In the genomic region with DNA sequence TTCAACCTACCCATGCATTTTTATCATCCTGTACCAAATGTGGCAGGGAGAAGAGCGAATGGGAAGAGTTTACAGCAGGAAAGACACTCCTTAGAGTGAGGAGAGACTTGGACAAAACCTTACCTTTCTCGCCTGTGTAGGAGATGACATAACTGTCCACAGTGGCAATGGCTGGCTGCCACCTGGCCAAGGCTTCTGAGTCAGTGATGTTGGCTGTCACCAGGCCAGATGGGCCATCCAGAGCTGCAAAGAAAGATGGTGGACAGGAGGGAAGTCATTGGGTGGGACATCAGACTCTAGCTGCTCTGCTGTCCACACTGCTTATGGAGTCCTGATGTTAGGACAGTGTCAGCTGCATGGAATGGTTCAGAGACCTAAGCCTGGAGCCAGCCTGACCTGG, we compare ENCODE assay signal across 16 cellular contexts.
DNase-seq lines count a peak whose midpoint lies in the region; ATAC-seq and TF ChIP-seq lines count a peak whose summit lies in the region.
"Had no signal": no experiment of that assay in that cellular context is flagged by ENCODE, and none has a peak within 500 bp of the region (broad histone marks: within the 10 kb centered on the region; RNA-seq: fewer than 3 reads in every experiment).

No MANE protein-coding gene starts in this region.

- 82% methylated on average over 2 of the region's 2 CpGs for WGBS in esophagus muscularis mucosa
- no CpG with 5 or more reads among the region's 2 CpGs for WGBS in trophoblast cell (ENCODE audit: extremely low coverage, insufficient coverage, insufficient read length)

- peak overlapping the region; percentile 71 for H3K23ac ChIP-seq in trophoblast cell (ENCODE audit: low read length)

- no peak overlapping the region for H4K12ac ChIP-seq in trophoblast cell (ENCODE audit: low read depth, low read length)

- no peaks in the 10 kb centered on the region for H3K9me3 ChIP-seq in esophagus muscularis mucosa
- peaks cover 2% of the 10 kb centered on the region for H3K9me3 ChIP-seq in trophoblast cell (ENCODE audit: insufficient read depth, low read depth, low read length)
- no peaks in the 10 kb centered on the region for H3K9me3 ChIP-seq in gastrocnemius medialis

- no peak overlapping the region for H3K4me2 ChIP-seq in trophoblast cell (ENCODE audit: low read length)

- intact Hi-C loops in Right ventricle myocardium inferior (cut with DNase I): no loop called here
- intact Hi-C loops in Right ventricle myocardium superior (cut with DNase I): no loop called here
- intact Hi-C loops in esophagus muscularis mucosa (cut with DNase I): loop anchor here (10.0 kb wide), 1 partner anchor 107 kb away; no protein-coding TSS in a partner anchor
- intact Hi-C loops in gastrocnemius medialis (cut with DNase I; ENCODE audit: low total_unique reads): no loop called here

- H3K4me1 ChIP-seq in esophagus muscularis mucosa (peaks cover 13 to 85% (median 53%) of the 10 kb centered on the region in 4 donors), trophoblast cell (ENCODE audit: control insufficient read depth in 1 of 2, insufficient read depth in 2 of 2, low read length in 2 of 2) (peaks cover 10 to 18% of the 10 kb centered on the region in 2 experiments), gastrocnemius medialis (peaks cover 0 to 5% of the 10 kb centered on the region in 2 donors)

- TF ChIP-seq POLR2A in esophagus muscularis mucosa (IDR thresholded peaks at IDR 0.05; ENCODE audit: low read depth): no peak
- no peak for TF ChIP-seq POLR2A in gastrocnemius medialis (IDR thresholded peaks at IDR 0.05)

- ATAC-seq in Right ventricle myocardium inferior (no peak), Right ventricle myocardium superior (ENCODE audit: poor library complexity) (no peak), GM18858 (IDR thresholded peaks at IDR 0.05; ENCODE audit: unreplicated experiment) (no peak), gastrocnemius medialis (no peak)

- no peak overlapping the region for H2BK5ac ChIP-seq in trophoblast cell (ENCODE audit: low read depth, low read length, poor library complexity)

- no peak overlapping the region for H3K14ac ChIP-seq in trophoblast cell (ENCODE audit: low read length)

- H3K27ac ChIP-seq in esophagus muscularis mucosa (replicated peaks in 1 of 4): peak overlapping the region; percentile 64 to 80 (median 68)
- H3K27ac ChIP-seq in trophoblast cell (ENCODE audit: low read depth, low read length): no peak overlapping the region
- no peak overlapping the region for H3K27ac ChIP-seq in gastrocnemius medialis
- H3K27ac ChIP-seq: C4-2B had no signal

- no peak overlapping the region for H2AK5ac ChIP-seq in trophoblast cell (ENCODE audit: low read length)

- no peak overlapping the region for H3K4ac ChIP-seq in trophoblast cell (ENCODE audit: low read depth, low read length)

- TF ChIP-seq EP300 in esophagus muscularis mucosa (IDR thresholded peaks at IDR 0.05): no peak

- H2AFZ ChIP-seq in trophoblast cell (ENCODE audit: insufficient read depth, low read length, poor library complexity): no peak overlapping the region

- H3K27me3 ChIP-seq in esophagus muscularis mucosa: no peaks in the 10 kb centered on the region
- no peaks in the 10 kb centered on the region for H3K27me3 ChIP-seq in trophoblast cell (ENCODE audit: insufficient read depth, low read length)
- no peaks in the 10 kb centered on the region for H3K27me3 ChIP-seq in gastrocnemius medialis
- no peaks in the 10 kb centered on the region for H3K27me3 ChIP-seq in H7 (ENCODE audit: control insufficient read depth, insufficient read depth, low read length)

- peak overlapping the region; percentile 28 for H3K9ac ChIP-seq in trophoblast cell (ENCODE audit: low read length)

- H3K79me1 ChIP-seq in trophoblast cell (ENCODE audit: low read length): peaks cover 4% of the 10 kb centered on the region

- no peak overlapping the region for H4K91ac ChIP-seq in trophoblast cell (ENCODE audit: low read depth, low read length)

- in situ Hi-C loops in gastrocnemius medialis (cut with MboI; ENCODE audit: low sequenced_read_pairs in 4 of 4): no loop called here

- H2BK120ac ChIP-seq in trophoblast cell (ENCODE audit: insufficient read depth, low read length, poor library complexity): no peak overlapping the region

- peak; percentile 47 for DNase-seq in Right ventricle myocardium inferior (ENCODE audit: missing footprints)
- DNase-seq in Right ventricle myocardium superior: no peak
- DNase-seq in esophagus muscularis mucosa (ENCODE audit: extremely low spot score): no peak
- DNase-seq in trophoblast cell: no peak
- no peak for DNase-seq in activated naive CD4-positive, alpha-beta T cell (lab: John Stamatoyannopoulos, UW)
- no peak for DNase-seq in gastrocnemius medialis
- DNase-seq in H7: no peak
- DNase-seq: COR-L47, HCEC 1CT, Karpas-422, NCI-H1417, NCI-H1930, NCI-H2171 treated with DMSO at 0.1 percent for 48 hours, NCI-H82 had no signal

- no peak for TF ChIP-seq CTCF in esophagus muscularis mucosa (IDR thresholded peaks at IDR 0.05)
- no peak for TF ChIP-seq CTCF in gastrocnemius medialis (IDR thresholded peaks at IDR 0.05 in 4 of 5, conservative IDR thresholded peaks at IDR 0.05 in 1 of 5)

- no peak overlapping the region for H4K8ac ChIP-seq in trophoblast cell (ENCODE audit: low read depth, low read length)

- no peaks in the 10 kb centered on the region for H3K79me2 ChIP-seq in trophoblast cell (ENCODE audit: control insufficient read depth, insufficient read depth, low read length, poor library complexity)

- peaks cover 0 to 24% (median 13%) of the 10 kb centered on the region in 4 donors for H3K36me3 ChIP-seq in esophagus muscularis mucosa
- H3K36me3 ChIP-seq in trophoblast cell (ENCODE audit: control insufficient read depth in 1 of 2, insufficient read depth in 2 of 2, low read length in 2 of 2): peaks cover 16 to 28% of the 10 kb centered on the region in 2 experiments
- H3K36me3 ChIP-seq in gastrocnemius medialis: no peaks in the 10 kb centered on the region
- no peaks in the 10 kb centered on the region for H3K36me3 ChIP-seq in H7 (replicated peaks; ENCODE audit: control insufficient read depth, insufficient read depth, low read length)

- no peak overlapping the region for H3K4me3 ChIP-seq in esophagus muscularis mucosa
- H3K4me3 ChIP-seq in trophoblast cell (ENCODE audit: low read depth, low read length): no peak overlapping the region
- no peak overlapping the region for H3K4me3 ChIP-seq in gastrocnemius medialis
- H3K4me3 ChIP-seq in H7 (ENCODE audit: insufficient read depth, low read depth, low read length): no peak overlapping the region

- no peak overlapping the region for H3K18ac ChIP-seq in trophoblast cell (ENCODE audit: low read length)

- H2BK12ac ChIP-seq in trophoblast cell (ENCODE audit: low read length): no peak overlapping the region

Comparison
In these comparisons a context has a peak if more than half of its experiments do, and no peak if none do; other contexts are left out.
1. H3K27ac ChIP-seq: peak in esophagus muscularis mucosa (4 of 4); none in trophoblast cell (single experiment) and gastrocnemius medialis (0 of 4).